ENCODE assay signal across 1 cellular context in the genomic region with DNA sequence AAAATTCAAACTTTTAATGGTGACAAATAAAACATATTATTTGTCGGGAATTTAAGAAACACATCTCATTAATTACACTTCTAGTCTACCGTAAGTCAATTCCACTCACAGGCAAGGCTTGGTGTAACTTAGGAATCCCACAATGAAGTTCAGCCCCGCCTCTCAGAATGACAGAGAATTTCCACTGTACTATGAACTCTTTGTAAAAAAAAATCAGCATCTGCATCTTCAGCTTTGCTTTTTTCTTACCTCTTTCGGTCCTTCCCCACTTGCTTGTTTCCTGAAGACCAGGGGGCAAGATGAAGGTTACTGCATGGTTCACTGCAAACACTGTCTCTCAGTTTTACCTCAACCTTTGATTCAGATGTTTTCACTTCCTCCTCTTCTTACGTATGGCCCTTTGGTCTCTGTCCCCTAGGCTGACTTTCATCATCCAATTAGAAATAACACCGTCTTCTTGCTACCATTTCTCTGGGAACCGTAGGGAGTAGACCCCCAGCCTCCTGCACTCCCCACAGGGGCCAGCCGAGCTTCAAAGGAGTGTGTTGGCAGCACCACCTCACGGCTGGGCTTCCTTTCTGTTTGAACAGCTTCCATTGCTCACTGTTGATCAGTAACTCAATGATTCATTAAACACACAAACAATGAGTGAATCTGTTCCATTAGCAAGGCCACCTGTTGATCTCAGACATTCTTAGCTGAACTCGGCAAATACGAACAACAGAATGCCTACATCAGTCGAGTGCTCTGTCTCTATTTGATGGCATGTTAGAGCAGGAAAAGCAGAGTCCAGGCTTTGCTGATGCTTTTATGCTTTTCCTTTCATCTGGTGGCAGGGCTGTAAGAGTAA.
A peak's percentile ranks its signal among the peaks of the same experiment; 100 is the strongest.
TF ChIP-seq lines count a peak whose summit lies in the region.

No MANE protein-coding gene starts in this region.

TF ChIP-seq in HepG2, 621 proteins besides CTCF, POLR2A, EP300 and RAD21 (continued from another document and continues in another):
- TF ChIP-seq ONECUT2 (CRISPR knock-in tag; IDR thresholded peaks at IDR 0.05) (no peak), DR1 (CRISPR knock-in tag; IDR thresholded peaks at IDR 0.05) (peak; percentile 54; the same call in 1 of the 2 replicates), ISL2 (CRISPR knock-in tag; IDR thresholded peaks at IDR 0.05) (peak; percentile 97), RFX5 (IDR thresholded peaks at IDR 0.05; ENCODE audit: low read depth, low read length) (peak; percentile 26; the same call in 1 of the 2 replicates), MIER2 (CRISPR knock-in tag; IDR thresholded peaks at IDR 0.05) (peak; percentile 85), HMG20B (CRISPR knock-in tag; conservative IDR thresholded peaks at IDR 0.05) (peak; percentile 93), ZFP36L1 (CRISPR knock-in tag; IDR thresholded peaks at IDR 0.05) (peak; percentile 60; the same call in 1 of the 2 replicates), CENPX (CRISPR knock-in tag; IDR thresholded peaks at IDR 0.05) (no peak), PHF8 (CRISPR knock-in tag; IDR thresholded peaks at IDR 0.05) (peak; percentile 53; the same call in 1 of the 2 replicates), NFKBIZ (CRISPR knock-in tag; IDR thresholded peaks at IDR 0.05) (peak; percentile 61; the same call in 1 of the 2 replicates), TP53 (CRISPR knock-in tag; conservative IDR thresholded peaks at IDR 0.05) (0 out of 2 replicates have a peak, but pooled peaks have one; percentile 20), NR2C2 (CRISPR knock-in tag; IDR thresholded peaks at IDR 0.05; ENCODE audit: borderline replicate concordance) (peak; percentile 54; the same call in 1 of the 2 replicates), PPARG (CRISPR knock-in tag; conservative IDR thresholded peaks at IDR 0.05) (peak; percentile 86), HES4 (CRISPR knock-in tag; IDR thresholded peaks at IDR 0.05; ENCODE audit: borderline replicate concordance) (no peak), SIX4 (CRISPR knock-in tag; IDR thresholded peaks at IDR 0.05) (peak; percentile 56; the same call in 1 of the 2 replicates), HNRNPH1 (optimal IDR thresholded peaks at IDR 0.05; ENCODE audit: low read depth, low read length) (no peak), TGIF2 (CRISPR knock-in tag; IDR thresholded peaks at IDR 0.05) (peak; percentile 52; the same call in 1 of the 2 replicates), KDM5B (CRISPR knock-in tag; IDR thresholded peaks at IDR 0.05; ENCODE audit: borderline replicate concordance) (no peak; the same call in 1 of the 2 replicates), ZNF564 (CRISPR knock-in tag; IDR thresholded peaks at IDR 0.05) (0 out of 2 replicates have a peak, but pooled peaks have one; percentile 33), TAF1 (CRISPR knock-in tag; IDR thresholded peaks at IDR 0.05) (peak; percentile 53; the same call in 1 of the 2 replicates), SOX6 (IDR thresholded peaks at IDR 0.05) (no peak), SOX6 (CRISPR knock-in tag; IDR thresholded peaks at IDR 0.05) (peak; percentile 98), MXD4 (CRISPR knock-in tag; IDR thresholded peaks at IDR 0.05) (peak; percentile 83), ZNF329 (CRISPR knock-in tag; IDR thresholded peaks at IDR 0.05; ENCODE audit: low read depth) (peak; percentile 56; the same call in 1 of the 2 replicates), ZNF225 (CRISPR knock-in tag; IDR thresholded peaks at IDR 0.05) (no peak), TCF7 (IDR thresholded peaks at IDR 0.05; ENCODE audit: low read depth) (peak; percentile 96), ZSCAN21 (CRISPR knock-in tag; IDR thresholded peaks at IDR 0.05; ENCODE audit: borderline replicate concordance) (no peak), MTA1 (CRISPR knock-in tag; IDR thresholded peaks at IDR 0.05; ENCODE audit: borderline replicate concordance) (peak; percentile 72; the same call in 1 of the 2 replicates), GZF1 (CRISPR knock-in tag; IDR thresholded peaks at IDR 0.05) (peak; percentile 87; the same call in 1 of the 2 replicates)
- TF ChIP-seq, protein P1, sequence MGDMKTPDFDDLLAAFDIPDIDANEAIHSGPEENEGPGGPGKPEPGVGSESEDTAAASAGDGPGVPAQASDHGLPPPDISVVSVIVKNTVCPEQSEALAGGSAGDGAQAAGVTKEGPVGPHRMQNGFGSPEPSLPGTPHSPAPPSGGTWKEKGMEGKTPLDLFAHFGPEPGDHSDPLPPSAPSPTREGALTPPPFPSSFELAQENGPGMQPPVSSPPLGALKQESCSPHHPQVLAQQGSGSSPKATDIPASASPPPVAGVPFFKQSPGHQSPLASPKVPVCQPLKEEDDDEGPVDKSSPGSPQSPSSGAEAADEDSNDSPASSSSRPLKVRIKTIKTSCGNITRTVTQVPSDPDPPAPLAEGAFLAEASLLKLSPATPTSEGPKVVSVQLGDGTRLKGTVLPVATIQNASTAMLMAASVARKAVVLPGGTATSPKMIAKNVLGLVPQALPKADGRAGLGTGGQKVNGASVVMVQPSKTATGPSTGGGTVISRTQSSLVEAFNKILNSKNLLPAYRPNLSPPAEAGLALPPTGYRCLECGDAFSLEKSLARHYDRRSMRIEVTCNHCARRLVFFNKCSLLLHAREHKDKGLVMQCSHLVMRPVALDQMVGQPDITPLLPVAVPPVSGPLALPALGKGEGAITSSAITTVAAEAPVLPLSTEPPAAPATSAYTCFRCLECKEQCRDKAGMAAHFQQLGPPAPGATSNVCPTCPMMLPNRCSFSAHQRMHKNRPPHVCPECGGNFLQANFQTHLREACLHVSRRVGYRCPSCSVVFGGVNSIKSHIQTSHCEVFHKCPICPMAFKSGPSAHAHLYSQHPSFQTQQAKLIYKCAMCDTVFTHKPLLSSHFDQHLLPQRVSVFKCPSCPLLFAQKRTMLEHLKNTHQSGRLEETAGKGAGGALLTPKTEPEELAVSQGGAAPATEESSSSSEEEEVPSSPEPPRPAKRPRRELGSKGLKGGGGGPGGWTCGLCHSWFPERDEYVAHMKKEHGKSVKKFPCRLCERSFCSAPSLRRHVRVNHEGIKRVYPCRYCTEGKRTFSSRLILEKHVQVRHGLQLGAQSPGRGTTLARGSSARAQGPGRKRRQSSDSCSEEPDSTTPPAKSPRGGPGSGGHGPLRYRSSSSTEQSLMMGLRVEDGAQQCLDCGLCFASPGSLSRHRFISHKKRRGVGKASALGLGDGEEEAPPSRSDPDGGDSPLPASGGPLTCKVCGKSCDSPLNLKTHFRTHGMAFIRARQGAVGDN (CRISPR knock-in tag; IDR thresholded peaks at IDR 0.05), result peak; percentile 66
- TF ChIP-seq, protein P2, sequence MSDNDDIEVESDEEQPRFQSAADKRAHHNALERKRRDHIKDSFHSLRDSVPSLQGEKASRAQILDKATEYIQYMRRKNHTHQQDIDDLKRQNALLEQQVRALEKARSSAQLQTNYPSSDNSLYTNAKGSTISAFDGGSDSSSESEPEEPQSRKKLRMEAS (IDR thresholded peaks at IDR 0.05), result peak; percentile 66
- TF ChIP-seq, protein P3, sequence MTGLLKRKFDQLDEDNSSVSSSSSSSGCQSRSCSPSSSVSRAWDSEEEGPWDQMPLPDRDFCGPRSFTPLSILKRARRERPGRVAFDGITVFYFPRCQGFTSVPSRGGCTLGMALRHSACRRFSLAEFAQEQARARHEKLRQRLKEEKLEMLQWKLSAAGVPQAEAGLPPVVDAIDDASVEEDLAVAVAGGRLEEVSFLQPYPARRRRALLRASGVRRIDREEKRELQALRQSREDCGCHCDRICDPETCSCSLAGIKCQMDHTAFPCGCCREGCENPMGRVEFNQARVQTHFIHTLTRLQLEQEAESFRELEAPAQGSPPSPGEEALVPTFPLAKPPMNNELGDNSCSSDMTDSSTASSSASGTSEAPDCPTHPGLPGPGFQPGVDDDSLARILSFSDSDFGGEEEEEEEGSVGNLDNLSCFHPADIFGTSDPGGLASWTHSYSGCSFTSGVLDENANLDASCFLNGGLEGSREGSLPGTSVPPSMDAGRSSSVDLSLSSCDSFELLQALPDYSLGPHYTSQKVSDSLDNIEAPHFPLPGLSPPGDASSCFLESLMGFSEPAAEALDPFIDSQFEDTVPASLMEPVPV (CRISPR knock-in tag; IDR thresholded peaks at IDR 0.05), result 0 out of 2 replicates have a peak, but pooled peaks have one; percentile 30
- TF ChIP-seq, protein P4, sequence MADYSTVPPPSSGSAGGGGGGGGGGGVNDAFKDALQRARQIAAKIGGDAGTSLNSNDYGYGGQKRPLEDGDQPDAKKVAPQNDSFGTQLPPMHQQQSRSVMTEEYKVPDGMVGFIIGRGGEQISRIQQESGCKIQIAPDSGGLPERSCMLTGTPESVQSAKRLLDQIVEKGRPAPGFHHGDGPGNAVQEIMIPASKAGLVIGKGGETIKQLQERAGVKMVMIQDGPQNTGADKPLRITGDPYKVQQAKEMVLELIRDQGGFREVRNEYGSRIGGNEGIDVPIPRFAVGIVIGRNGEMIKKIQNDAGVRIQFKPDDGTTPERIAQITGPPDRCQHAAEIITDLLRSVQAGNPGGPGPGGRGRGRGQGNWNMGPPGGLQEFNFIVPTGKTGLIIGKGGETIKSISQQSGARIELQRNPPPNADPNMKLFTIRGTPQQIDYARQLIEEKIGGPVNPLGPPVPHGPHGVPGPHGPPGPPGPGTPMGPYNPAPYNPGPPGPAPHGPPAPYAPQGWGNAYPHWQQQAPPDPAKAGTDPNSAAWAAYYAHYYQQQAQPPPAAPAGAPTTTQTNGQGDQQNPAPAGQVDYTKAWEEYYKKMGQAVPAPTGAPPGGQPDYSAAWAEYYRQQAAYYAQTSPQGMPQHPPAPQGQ (CRISPR knock-in tag; IDR thresholded peaks at IDR 0.05; ENCODE audit: borderline replicate concordance), result no peak; the same call in 1 of the 2 replicates
- TF ChIP-seq, protein P5, sequence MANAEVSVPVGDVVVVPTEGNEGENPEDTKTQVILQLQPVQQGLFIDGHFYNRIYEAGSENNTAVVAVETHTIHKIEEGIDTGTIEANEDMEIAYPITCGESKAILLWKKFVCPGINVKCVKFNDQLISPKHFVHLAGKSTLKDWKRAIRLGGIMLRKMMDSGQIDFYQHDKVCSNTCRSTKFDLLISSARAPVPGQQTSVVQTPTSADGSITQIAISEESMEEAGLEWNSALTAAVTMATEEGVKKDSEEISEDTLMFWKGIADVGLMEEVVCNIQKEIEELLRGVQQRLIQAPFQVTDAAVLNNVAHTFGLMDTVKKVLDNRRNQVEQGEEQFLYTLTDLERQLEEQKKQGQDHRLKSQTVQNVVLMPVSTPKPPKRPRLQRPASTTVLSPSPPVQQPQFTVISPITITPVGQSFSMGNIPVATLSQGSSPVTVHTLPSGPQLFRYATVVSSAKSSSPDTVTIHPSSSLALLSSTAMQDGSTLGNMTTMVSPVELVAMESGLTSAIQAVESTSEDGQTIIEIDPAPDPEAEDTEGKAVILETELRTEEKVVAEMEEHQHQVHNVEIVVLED (CRISPR knock-in tag; IDR thresholded peaks at IDR 0.05; ENCODE audit: borderline replicate concordance), result peak; percentile 55; the same call in 1 of the 2 replicates
- TF ChIP-seq, protein P6, sequence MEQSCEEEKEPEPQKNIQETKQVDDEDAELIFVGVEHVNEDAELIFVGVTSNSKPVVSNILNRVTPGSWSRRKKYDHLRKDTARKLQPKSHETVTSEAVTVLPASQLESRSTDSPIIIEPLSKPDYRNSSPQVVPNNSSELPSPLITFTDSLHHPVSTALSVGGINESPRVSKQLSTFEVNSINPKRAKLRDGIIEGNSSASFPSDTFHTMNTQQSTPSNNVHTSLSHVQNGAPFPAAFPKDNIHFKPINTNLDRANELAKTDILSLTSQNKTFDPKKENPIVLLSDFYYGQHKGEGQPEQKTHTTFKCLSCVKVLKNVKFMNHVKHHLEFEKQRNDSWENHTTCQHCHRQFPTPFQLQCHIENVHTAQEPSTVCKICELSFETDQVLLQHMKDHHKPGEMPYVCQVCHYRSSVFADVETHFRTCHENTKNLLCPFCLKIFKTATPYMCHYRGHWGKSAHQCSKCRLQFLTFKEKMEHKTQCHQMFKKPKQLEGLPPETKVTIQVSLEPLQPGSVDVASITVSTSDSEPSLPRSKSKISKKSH (CRISPR knock-in tag; IDR thresholded peaks at IDR 0.05; ENCODE audit: borderline replicate concordance), result no peak
- TF ChIP-seq, protein P7, sequence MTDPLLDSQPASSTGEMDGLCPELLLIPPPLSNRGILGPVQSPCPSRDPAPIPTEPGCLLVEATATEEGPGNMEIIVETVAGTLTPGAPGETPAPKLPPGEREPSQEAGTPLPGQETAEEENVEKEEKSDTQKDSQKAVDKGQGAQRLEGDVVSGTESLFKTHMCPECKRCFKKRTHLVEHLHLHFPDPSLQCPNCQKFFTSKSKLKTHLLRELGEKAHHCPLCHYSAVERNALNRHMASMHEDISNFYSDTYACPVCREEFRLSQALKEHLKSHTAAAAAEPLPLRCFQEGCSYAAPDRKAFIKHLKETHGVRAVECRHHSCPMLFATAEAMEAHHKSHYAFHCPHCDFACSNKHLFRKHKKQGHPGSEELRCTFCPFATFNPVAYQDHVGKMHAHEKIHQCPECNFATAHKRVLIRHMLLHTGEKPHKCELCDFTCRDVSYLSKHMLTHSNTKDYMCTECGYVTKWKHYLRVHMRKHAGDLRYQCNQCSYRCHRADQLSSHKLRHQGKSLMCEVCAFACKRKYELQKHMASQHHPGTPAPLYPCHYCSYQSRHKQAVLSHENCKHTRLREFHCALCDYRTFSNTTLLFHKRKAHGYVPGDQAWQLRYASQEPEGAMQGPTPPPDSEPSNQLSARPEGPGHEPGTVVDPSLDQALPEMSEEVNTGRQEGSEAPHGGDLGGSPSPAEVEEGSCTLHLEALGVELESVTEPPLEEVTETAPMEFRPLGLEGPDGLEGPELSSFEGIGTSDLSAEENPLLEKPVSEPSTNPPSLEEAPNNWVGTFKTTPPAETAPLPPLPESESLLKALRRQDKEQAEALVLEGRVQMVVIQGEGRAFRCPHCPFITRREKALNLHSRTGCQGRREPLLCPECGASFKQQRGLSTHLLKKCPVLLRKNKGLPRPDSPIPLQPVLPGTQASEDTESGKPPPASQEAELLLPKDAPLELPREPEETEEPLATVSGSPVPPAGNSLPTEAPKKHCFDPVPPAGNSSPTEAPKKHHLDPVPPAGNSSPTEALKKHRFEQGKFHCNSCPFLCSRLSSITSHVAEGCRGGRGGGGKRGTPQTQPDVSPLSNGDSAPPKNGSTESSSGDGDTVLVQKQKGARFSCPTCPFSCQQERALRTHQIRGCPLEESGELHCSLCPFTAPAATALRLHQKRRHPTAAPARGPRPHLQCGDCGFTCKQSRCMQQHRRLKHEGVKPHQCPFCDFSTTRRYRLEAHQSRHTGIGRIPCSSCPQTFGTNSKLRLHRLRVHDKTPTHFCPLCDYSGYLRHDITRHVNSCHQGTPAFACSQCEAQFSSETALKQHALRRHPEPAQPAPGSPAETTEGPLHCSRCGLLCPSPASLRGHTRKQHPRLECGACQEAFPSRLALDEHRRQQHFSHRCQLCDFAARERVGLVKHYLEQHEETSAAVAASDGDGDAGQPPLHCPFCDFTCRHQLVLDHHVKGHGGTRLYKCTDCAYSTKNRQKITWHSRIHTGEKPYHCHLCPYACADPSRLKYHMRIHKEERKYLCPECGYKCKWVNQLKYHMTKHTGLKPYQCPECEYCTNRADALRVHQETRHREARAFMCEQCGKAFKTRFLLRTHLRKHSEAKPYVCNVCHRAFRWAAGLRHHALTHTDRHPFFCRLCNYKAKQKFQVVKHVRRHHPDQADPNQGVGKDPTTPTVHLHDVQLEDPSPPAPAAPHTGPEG (CRISPR knock-in tag; IDR thresholded peaks at IDR 0.05), result no peak
- TF ChIP-seq, protein P8, sequence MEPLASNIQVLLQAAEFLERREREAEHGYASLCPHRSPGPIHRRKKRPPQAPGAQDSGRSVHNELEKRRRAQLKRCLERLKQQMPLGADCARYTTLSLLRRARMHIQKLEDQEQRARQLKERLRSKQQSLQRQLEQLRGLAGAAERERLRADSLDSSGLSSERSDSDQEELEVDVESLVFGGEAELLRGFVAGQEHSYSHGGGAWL (CRISPR knock-in tag; IDR thresholded peaks at IDR 0.05), result 0 out of 2 replicates have a peak, but pooled peaks have one; percentile 52
